In the genomic region with DNA sequence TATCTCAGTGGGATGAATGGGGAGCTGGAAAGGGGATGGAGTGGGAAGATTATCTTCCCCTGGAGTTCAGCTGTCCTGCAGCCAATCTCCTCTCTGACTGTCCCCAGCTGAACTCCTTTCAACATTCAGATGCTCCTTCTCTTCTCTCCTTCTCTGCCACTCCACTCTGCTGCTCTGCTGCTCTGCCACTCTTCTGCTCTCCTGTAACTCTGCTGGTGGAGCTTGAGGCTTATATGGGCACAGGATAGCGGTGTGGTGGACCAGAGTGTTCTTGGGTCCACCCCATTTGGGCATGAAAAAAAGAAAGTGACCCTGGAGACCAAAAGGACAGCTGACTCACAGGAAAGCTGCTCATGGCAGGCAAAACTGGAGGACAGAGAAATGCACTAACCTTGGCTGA, we compare ENCODE assay signal across 26 cellular contexts.
"Had no signal": no experiment of that assay in that cellular context is flagged by ENCODE, and none has a peak within 500 bp of the region (broad histone marks: within the 10 kb centered on the region; RNA-seq: fewer than 3 reads in every experiment).

No MANE protein-coding gene starts in this region.

- H3K27ac Mint-ChIP-seq: activated CD8-positive, alpha-beta memory T cell treated with anti-CD3 and anti-CD28 coated beads, Interleukin-2, amount 10 ng/mL, durations not matched to agents 7 days and 5 days; activated naive CD4-positive, alpha-beta T cell treated with anti-CD3 and anti-CD28 coated beads, Interleukin-2, amount 50 U/mL, for 72 hours; activated T-cell treated with anti-CD3 and anti-CD28 coated beads, Interleukin-2, amount 50 U/mL, for 24 hours; T-helper 2 cell treated with Interferon-gamma antibody and Interleukin-4, amounts not matched to agents 5 μg/mL and 100 μg/mL, for 36 hours had no signal

- H3K36me3 ChIP-seq: brain microvascular endothelial cell, MG63, SJSA1 had no signal

- H3K27me3 ChIP-seq: brain microvascular endothelial cell had no signal

- H3K4me1 Mint-ChIP-seq: activated CD8-positive, alpha-beta memory T cell treated with anti-CD3 and anti-CD28 coated beads, Interleukin-2, amount 10 ng/mL, durations not matched to agents 7 days and 5 days had no signal

- H3K4me1 ChIP-seq: SJSA1 had no signal

- H3K4me3 ChIP-seq: MG63, SJSA1 had no signal

- H3K9me3 ChIP-seq: MG63, SJSA1 had no signal

- H3K36me3 Mint-ChIP-seq: activated CD8-positive, alpha-beta memory T cell treated with anti-CD3 and anti-CD28 coated beads, Interleukin-2, amount 10 ng/mL, durations not matched to agents 7 days and 5 days; activated naive CD4-positive, alpha-beta T cell treated with anti-CD3 and anti-CD28 coated beads, Interleukin-2, amount 50 U/mL, for 72 hours had no signal

- H3K27ac ChIP-seq: brain microvascular endothelial cell, SJSA1 had no signal

- H3K4me3 Mint-ChIP-seq: activated CD8-positive, alpha-beta memory T cell treated with anti-CD3 and anti-CD28 coated beads, Interleukin-2, amount 10 ng/mL, durations not matched to agents 7 days and 5 days; activated T-cell treated with anti-CD3 and anti-CD28 coated beads, Interleukin-2, amount 50 U/mL, for 24 hours; T-helper 2 cell treated with Interferon-gamma antibody and Interleukin-4, amounts not matched to agents 5 μg/mL and 100 μg/mL, for 36 hours had no signal

- DNase-seq: activated CD4-positive, alpha-beta T cell treated with anti-CD3 and anti-CD28 coated beads for 4 hours; activated CD4-positive, alpha-beta T cell treated with anti-CD3 and anti-CD28 coated beads, Interleukin-2, amount 50 U/mL, for 4 hours; activated CD8-positive, alpha-beta memory T cell treated with anti-CD3 and anti-CD28 coated beads, Interleukin-2, amount 10 ng/mL, durations not matched to agents 7 days and 5 days; activated effector memory CD4-positive, alpha-beta T cell treated with anti-CD3 and anti-CD28 coated beads, Interleukin-2, amount 50 U/mL, for 16 hours; activated naive CD4-positive, alpha-beta T cell treated with Interleukin-2 at 50 U/mL for 16 hours; activated T-cell treated with anti-CD3 and anti-CD28 coated beads, Interleukin-2, amount 50 U/mL, for 24 hours; amygdala; brain microvascular endothelial cell; MG63; MV-4-11; NCI-H1092 treated with DMSO at 0.1 percent for 48 hours; NCI-H1417 treated with DMSO at 0.1 percent for 48 hours; NCI-H1694; NCI-H2029; NCI-H2107; NCI-H226; NCI-H526 treated with DMSO at 0.1 percent for 48 hours; NCI-H82; RPMI8226; SHP77; SW 1271 had no signal

- H3K9me3 Mint-ChIP-seq: activated naive CD4-positive, alpha-beta T cell treated with anti-CD3 and anti-CD28 coated beads, Interleukin-2, amount 50 U/mL, for 72 hours; activated T-cell treated with anti-CD3 and anti-CD28 coated beads, Interleukin-2, amount 50 U/mL, for 24 hours; T-helper 2 cell treated with Interferon-gamma antibody and Interleukin-4, amounts not matched to agents 5 μg/mL and 100 μg/mL, for 36 hours had no signal

- ATAC-seq: activated CD4-positive, CD25-positive, alpha-beta regulatory T cell treated with anti-CD3 and anti-CD28 coated beads, Interleukin-2, amount 50 U/mL, for 24 hours; activated CD8-positive, alpha-beta memory T cell treated with anti-CD3 and anti-CD28 coated beads, Interleukin-2, amount 10 ng/mL, durations not matched to agents 7 days and 5 days; activated naive CD4-positive, alpha-beta T cell treated with anti-CD3 and anti-CD28 coated beads, Interleukin-2, amount 50 U/mL, for 72 hours; SK-N-SH treated with all-trans-retinoic acid at 6 μM for 48 hours had no signal
